ENCODE assay signal across 11 cellular contexts in genomic region chrX:134603806-134604700, GRCh38. TPM values are rescaled to one million over a fixed set of nuclear protein-coding genes. Genes with fewer than 3 reads are reported as not detected.
DNase-seq lines count a peak whose midpoint lies in the region; ATAC-seq and TF ChIP-seq lines count a peak whose summit lies in the region.
"Had no signal": no experiment of that assay in that cellular context is flagged by ENCODE, and none has a peak within 500 bp of the region (broad histone marks: within the 10 kb centered on the region; RNA-seq: fewer than 3 reads in every experiment).

No MANE protein-coding gene starts in this region.

- H3K4me2 ChIP-seq in hepatocyte, result no peak overlapping the region
- no peak overlapping the region for H3K4me2 ChIP-seq in Karpas-422 (ENCODE audit: low read depth, low read length, poor library complexity, severe bottlenecking)

- no peaks in the 10 kb centered on the region for H4K20me1 ChIP-seq in hepatocyte (ENCODE audit: insufficient read depth, poor library complexity, severe bottlenecking)
- H4K20me1 ChIP-seq in Karpas-422 (ENCODE audit: insufficient read depth, low read depth, low read length), result no peaks in the 10 kb centered on the region

- no peaks in the 10 kb centered on the region for H3K9me3 Mint-ChIP-seq in HFFc6
- peaks cover 6% of the 10 kb centered on the region for H3K9me3 Mint-ChIP-seq in activated naive CD8-positive, alpha-beta T cell treated with anti-CD3 and anti-CD28 coated beads, Interleukin-2, amount 50 U/mL, for 24 hours

- H3K4me3 Mint-ChIP-seq in HFFc6, result no peak overlapping the region
- no peak overlapping the region for H3K4me3 Mint-ChIP-seq in activated naive CD8-positive, alpha-beta T cell treated with anti-CD3 and anti-CD28 coated beads, Interleukin-2, amount 50 U/mL, for 24 hours

- H2AFZ ChIP-seq in hepatocyte (no peak overlapping the region), Karpas-422 (ENCODE audit: low read length) (no peak overlapping the region)

- H3K4me3 ChIP-seq in A673 (ENCODE audit: low read depth, low read length, poor library complexity, severe bottlenecking), result no peak overlapping the region
- H3K4me3 ChIP-seq in hepatocyte, result no peak overlapping the region
- H3K4me3 ChIP-seq in Karpas-422 (ENCODE audit: low read length), result no peak overlapping the region
- H3K4me3 ChIP-seq: pancreas had no signal

- peak overlapping the region; percentile 78 for H3K27ac Mint-ChIP-seq in HFFc6
- peak overlapping the region; percentile 54 for H3K27ac Mint-ChIP-seq in activated naive CD8-positive, alpha-beta T cell treated with anti-CD3 and anti-CD28 coated beads, Interleukin-2, amount 50 U/mL, for 24 hours

- H3K4me1 ChIP-seq in A673 (ENCODE audit: insufficient read depth, low read length, poor library complexity, severe bottlenecking), result peaks cover 25% of the 10 kb centered on the region
- no peaks in the 10 kb centered on the region for H3K4me1 ChIP-seq in hepatocyte (ENCODE audit: insufficient read depth)
- no peaks in the 10 kb centered on the region for H3K4me1 ChIP-seq in Karpas-422 (ENCODE audit: low read length)
- H3K4me1 ChIP-seq: pancreas had no signal

- no peak for TF ChIP-seq CTCF in A673 (conservative IDR thresholded peaks at IDR 0.05; ENCODE audit: low read depth, low read length)
- TF ChIP-seq CTCF in HFFc6 (IDR thresholded peaks at IDR 0.05), result peak; percentile 56
- TF ChIP-seq CTCF in hepatocyte (IDR thresholded peaks at IDR 0.05; ENCODE audit: poor library complexity), result no peak
- no peak for TF ChIP-seq CTCF in GM13976 (IDR thresholded peaks at IDR 0.05; ENCODE audit: borderline replicate concordance, control extremely low read depth, extremely low read depth, insufficient read depth, missing control alignments)

- no peak for TF ChIP-seq POLR2A in erythroblast (IDR thresholded peaks at IDR 0.05; ENCODE audit: low read length)

- H3K79me2 ChIP-seq in hepatocyte (no peaks in the 10 kb centered on the region), Karpas-422 (ENCODE audit: low read length) (no peaks in the 10 kb centered on the region)

- intact Hi-C loops in A673 (cut with micrococcal nuclease; ENCODE audit: unreplicated experiment), result no loop called here

- H3K9me3 ChIP-seq in A673 (ENCODE audit: low read depth, low read length, poor library complexity, severe bottlenecking), result no peaks in the 10 kb centered on the region
- no peaks in the 10 kb centered on the region for H3K9me3 ChIP-seq in hepatocyte (ENCODE audit: low read depth)
- no peaks in the 10 kb centered on the region for H3K9me3 ChIP-seq in Karpas-422 (ENCODE audit: low read length)
- H3K9me3 ChIP-seq: pancreas had no signal

- ATAC-seq in activated naive CD8-positive, alpha-beta T cell treated with anti-CD3 and anti-CD28 coated beads, Interleukin-2, amount 50 U/mL, for 24 hours, result no peak
- ATAC-seq in GM19351 (IDR thresholded peaks at IDR 0.05; ENCODE audit: unreplicated experiment), result no peak

- H3K27me3 ChIP-seq in A673 (replicated peaks; ENCODE audit: insufficient read depth, low read depth, low read length, poor library complexity) (no peaks in the 10 kb centered on the region), hepatocyte (no peaks in the 10 kb centered on the region), Karpas-422 (ENCODE audit: low read length) (no peaks in the 10 kb centered on the region)

- BruUV-seq in A673 (replicated peaks; lab: Mats Ljungman, UMichigan), result no TSS peak

- H3K36me3 ChIP-seq in A673 (ENCODE audit: insufficient read depth, low read length, poor library complexity, severe bottlenecking), result no peaks in the 10 kb centered on the region
- no peaks in the 10 kb centered on the region for H3K36me3 ChIP-seq in hepatocyte (replicated peaks; ENCODE audit: insufficient read depth, low read depth)
- no peaks in the 10 kb centered on the region for H3K36me3 ChIP-seq in Karpas-422 (ENCODE audit: insufficient read depth, low read length)
- H3K36me3 ChIP-seq: pancreas had no signal

- POLR2A ChIA-PET in A673 (lab: Charles Lee; ENCODE audit: low non-redundant PET), result interaction anchor here (0.6 kb wide), 1 partner anchor 20 kb away, joined by 3 read pairs; no protein-coding TSS in a partner anchor

- WGBS in hepatocyte (ENCODE audit: low lambda C conversion rate, missing lambda C conversion rate), result 74% methylated on average over 3 of the region's 3 CpGs

- no peak overlapping the region for H3K9ac ChIP-seq in Karpas-422 (ENCODE audit: low read length)

- CTCF ChIA-PET in A673 (lab: Charles Lee), result no interaction called here

- no peaks in the 10 kb centered on the region for H3K27me3 Mint-ChIP-seq in HFFc6 (ENCODE audit: insufficient read depth)
- H3K27me3 Mint-ChIP-seq in activated naive CD8-positive, alpha-beta T cell treated with anti-CD3 and anti-CD28 coated beads, Interleukin-2, amount 50 U/mL, for 24 hours, result peaks cover 4% of the 10 kb centered on the region

- in situ Hi-C loops in GM13976 (cut with MboI; ENCODE audit: low sequenced_read_pairs, unreplicated experiment), result no loop called here

- DNase-seq in A673 (ENCODE audit: low spot score) (peak; percentile 64), HFFc6 (peak; percentile 80), hepatocyte (ENCODE audit: low spot score) (no peak), Karpas-422 (no peak), erythroblast (lab: John Stamatoyannopoulos, UW) (no peak), GM13976 (ENCODE audit: low spot score) (no peak)
- no peak for DNase-seq in activated naive CD8-positive, alpha-beta T cell treated with anti-CD3 and anti-CD28 coated beads, Interleukin-2, amount 50 U/mL, for 24 hours

- H3K27ac ChIP-seq in A673 (ENCODE audit: low read depth, low read length, poor library complexity, severe bottlenecking), result peak overlapping the region; percentile 76
- H3K27ac ChIP-seq in hepatocyte, result peak overlapping the region; percentile 40
- no peak overlapping the region for H3K27ac ChIP-seq in Karpas-422 (ENCODE audit: low read length)
- H3K27ac ChIP-seq: HL-60, pancreas had no signal

- H3K4me1 Mint-ChIP-seq in HFFc6 (ENCODE audit: low read depth), result peaks cover 50% of the 10 kb centered on the region
- peaks cover 20% of the 10 kb centered on the region for H3K4me1 Mint-ChIP-seq in activated naive CD8-positive, alpha-beta T cell treated with anti-CD3 and anti-CD28 coated beads, Interleukin-2, amount 50 U/mL, for 24 hours

- 0 out of 2 replicates have a peak, but pooled peaks cover 4% of the 10 kb centered on the region for H3K36me3 Mint-ChIP-seq in HFFc6 (ENCODE audit: low read depth)
- no peaks in the 10 kb centered on the region for H3K36me3 Mint-ChIP-seq in activated naive CD8-positive, alpha-beta T cell treated with anti-CD3 and anti-CD28 coated beads, Interleukin-2, amount 50 U/mL, for 24 hours (ENCODE audit: low read depth)

- H3K9me2 ChIP-seq in hepatocyte (replicated peaks; ENCODE audit: insufficient read depth) (no peaks in the 10 kb centered on the region), Karpas-422 (replicated peaks; ENCODE audit: insufficient read depth, low read length) (no peaks in the 10 kb centered on the region)

RNA-seq across cellular contexts. Expression of gene PLAC1, which starts 54.2 kb away (rescaled TPM):
- 0.43 and 0.87 TPM in 2 replicates for total RNA-seq in A673 (2021)
- under 1 TPM in 1 of 6 experiments, not detected in 5; 0.51 TPM for total RNA-seq in HFFc6 (2021; fragmentation: NEBNext Ultra II Directional; extraction: Animal tissue kit (Norgen Biotek cat#: 25700))
- 0.24 and 2.9 TPM in 2 replicates for total RNA-seq in hepatocyte
- polyA plus RNA-seq in hepatocyte, result 0.93 and 2.7 TPM in 2 replicates
- total RNA-seq in Karpas-422 (2014; rRNA removed; shearing (Covaris generic); ENCODE audit: low replicate concordance), result not detected in 2 replicates
- total RNA-seq: glomerular endothelial cell, pancreas had no signal

Comparison
In these comparisons a context has a peak if more than half of its experiments do, and no peak if none do; other contexts are left out.
1. DNase-seq: peak in A673 (single experiment) and HFFc6 (single experiment); none in activated naive CD8-positive, alpha-beta T cell treated with anti-CD3 and anti-CD28 coated beads, Interleukin-2, amount 50 U/mL, for 24 hours (single experiment), hepatocyte (single experiment), Karpas-422 (single experiment), erythroblast (0 of 2) and GM13976 (single experiment).